In the genomic region with DNA sequence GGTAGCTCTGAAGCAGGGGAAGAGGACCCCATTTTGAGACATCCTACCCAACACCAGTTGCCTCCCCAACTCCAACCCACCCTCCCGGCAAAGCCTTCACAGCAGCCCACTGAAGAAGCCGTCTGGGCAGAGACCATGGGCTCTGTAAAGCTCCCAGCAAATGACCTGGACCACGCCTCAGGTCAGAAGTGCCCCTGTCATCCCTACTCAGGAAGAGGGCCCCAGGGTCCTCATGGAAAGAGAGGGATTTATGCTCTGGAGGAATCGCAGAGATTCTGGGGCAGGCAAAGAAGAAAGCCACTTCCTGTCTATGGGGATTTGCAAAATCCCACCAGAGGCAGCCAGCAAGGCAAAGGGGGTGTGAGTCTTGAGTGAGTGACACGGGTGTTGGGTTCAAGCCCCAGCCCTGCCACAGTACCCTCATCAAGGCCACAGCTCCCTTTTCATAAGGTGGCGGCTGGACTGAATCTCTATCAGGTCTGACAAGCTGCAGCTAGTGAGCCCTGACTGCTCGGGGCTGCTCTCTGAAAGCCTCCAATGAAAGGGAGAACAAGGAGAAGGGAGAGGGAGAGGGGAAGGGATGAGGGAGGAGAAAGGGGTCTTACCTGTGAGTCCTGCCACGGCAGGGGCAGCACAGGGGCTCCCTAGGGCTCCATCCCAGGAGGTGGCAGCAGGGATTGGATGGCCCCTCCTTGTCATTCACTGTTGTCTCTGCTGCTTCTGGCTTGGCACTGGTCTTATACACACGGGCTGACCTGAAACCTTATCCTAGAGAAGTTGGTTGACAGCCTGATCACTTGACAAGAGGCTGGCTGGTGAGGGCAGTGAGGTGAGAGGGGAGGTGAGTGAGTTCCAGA, we compare ENCODE assay signal across 10 cellular contexts. TPM values are rescaled to one million over a fixed set of nuclear protein-coding genes. Genes with fewer than 3 reads are reported as not detected.
DNase-seq lines count a peak whose midpoint lies in the region; ATAC-seq and TF ChIP-seq lines count a peak whose summit lies in the region.
"Had no signal": no experiment of that assay in that cellular context is flagged by ENCODE, and none has a peak within 500 bp of the region (broad histone marks: within the 10 kb centered on the region; RNA-seq: fewer than 3 reads in every experiment).

A gene with protein sequence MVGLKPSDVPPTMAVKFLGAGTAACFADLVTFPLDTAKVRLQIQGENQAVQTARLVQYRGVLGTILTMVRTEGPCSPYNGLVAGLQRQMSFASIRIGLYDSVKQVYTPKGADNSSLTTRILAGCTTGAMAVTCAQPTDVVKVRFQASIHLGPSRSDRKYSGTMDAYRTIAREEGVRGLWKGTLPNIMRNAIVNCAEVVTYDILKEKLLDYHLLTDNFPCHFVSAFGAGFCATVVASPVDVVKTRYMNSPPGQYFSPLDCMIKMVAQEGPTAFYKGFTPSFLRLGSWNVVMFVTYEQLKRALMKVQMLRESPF (minus strand): TSS at position 713 of the 857 bp plus-strand sequence. CDS start 2,043 bp downstream, outside the sequence.

- H3K4me3 ChIP-seq in BLaER1 treated with 17β-estradiol and CSF1 and Interleukin-3, amounts not matched to agents 10 nM and 100 nM, result no peak within 1 kb of the TSS
- H3K4me3 ChIP-seq in HEK293 (ENCODE audit: low read depth, low read length) (no peak within 1 kb of the TSS), transverse colon (no peak within 1 kb of the TSS)

- H3K9ac ChIP-seq in BLaER1 treated with 17β-estradiol and CSF1 and Interleukin-3, amounts not matched to agents 10 nM and 100 nM, result peak within 1 kb of the TSS in 4 of 11 experiments; percentile 3 to 48 (median 10); a peak in 6 of 22 replicates

- peaks cover 5 to 29% (median 20%) of the 10 kb centered on the region in 11 experiments; a peak in 19 of 22 replicates for H3K36me3 ChIP-seq in BLaER1 treated with 17β-estradiol and CSF1 and Interleukin-3, amounts not matched to agents 10 nM and 100 nM
- peaks cover 0 to 15% of the 10 kb centered on the region in 2 experiments; a peak in 1 of 3 replicates for H3K36me3 ChIP-seq in HEK293 (ENCODE audit: control insufficient read depth in 2 of 2, insufficient read depth in 1 of 2, low read length in 2 of 2)
- no peaks in the 10 kb centered on the region for H3K36me3 ChIP-seq in transverse colon

- H3K27ac ChIP-seq in BLaER1 treated with 17β-estradiol and CSF1 and Interleukin-3, amounts not matched to agents 10 nM and 100 nM, result peak within 1 kb of the TSS in 9 of 11 experiments; percentile 6 to 67 (median 23); a peak in 9 of 22 replicates
- H3K27ac ChIP-seq in HEK293 (ENCODE audit: extremely low read depth, low read depth, low read length) (no peak within 1 kb of the TSS), transverse colon (no peak within 1 kb of the TSS)
- H3K27ac ChIP-seq: C4-2B had no signal

- POLR2A ChIA-PET in HEK293 (lab: Yijun Ruan, JAX), result interaction anchor here (1.2 kb wide), 1 partner anchor 46 kb away, joined by 3 read pairs; no protein-coding TSS in a partner anchor

- no peaks in the 10 kb centered on the region for H4K20me1 ChIP-seq in BLaER1 treated with 17β-estradiol and CSF1 and Interleukin-3, amounts not matched to agents 10 nM and 100 nM

- H3K36me3 Mint-ChIP-seq in activated T-helper 2 cell treated with anti-CD3 and anti-CD28 coated beads, Interferon-gamma antibody, Interleukin-2, Interleukin-4, amounts not matched to agents 10 μg/mL and 5 μg/mL and 100 μg/mL, durations not matched to agents 14 hours and 24 hours and 36 hours (ENCODE audit: low read depth), result peaks cover 7% of the 10 kb centered on the region
- H3K36me3 Mint-ChIP-seq in memory B cell, result peaks cover 2% of the 10 kb centered on the region
- H3K36me3 Mint-ChIP-seq in osteocyte (ENCODE audit: unreplicated experiment), result peaks cover 4% of the 10 kb centered on the region

- peaks cover 51 to 60% (median 55%) of the 10 kb centered on the region in 10 experiments for H3K4me1 ChIP-seq in BLaER1 treated with 17β-estradiol and CSF1 and Interleukin-3, amounts not matched to agents 10 nM and 100 nM
- H3K4me1 ChIP-seq in HEK293 (ENCODE audit: control insufficient read depth, insufficient read depth, low read length) (no peaks in the 10 kb centered on the region), transverse colon (peaks cover 0 to 11% (median 0%) of the 10 kb centered on the region in 4 donors)

- H3K4me1 Mint-ChIP-seq in activated T-helper 2 cell treated with anti-CD3 and anti-CD28 coated beads, Interferon-gamma antibody, Interleukin-2, Interleukin-4, amounts not matched to agents 10 μg/mL and 5 μg/mL and 100 μg/mL, durations not matched to agents 14 hours and 24 hours and 36 hours (ENCODE audit: low read depth), result peaks cover 70% of the 10 kb centered on the region
- H3K4me1 Mint-ChIP-seq in memory B cell (peaks cover 39% of the 10 kb centered on the region), osteocyte (ENCODE audit: unreplicated experiment) (peaks cover 6% of the 10 kb centered on the region)

- no peak for TF ChIP-seq POLR2A in transverse colon (IDR thresholded peaks at IDR 0.05)

- H3K4me2 ChIP-seq in BLaER1 treated with 17β-estradiol and CSF1 and Interleukin-3, amounts not matched to agents 10 nM and 100 nM, result peak within 1 kb of the TSS; percentile 57 to 79 (median 66)

- intact Hi-C loops in activated T-helper 2 cell treated with anti-CD3 and anti-CD28 coated beads, Interferon-gamma antibody, Interleukin-2, Interleukin-4, amounts not matched to agents 10 μg/mL and 5 μg/mL and 100 μg/mL, durations not matched to agents 14 hours and 24 hours and 36 hours (cut with micrococcal nuclease), result no loop called here
- intact Hi-C loops in transverse colon (cut with DNase I; ENCODE audit: low total_unique reads), result no loop called here

- H3K9me3 Mint-ChIP-seq in activated T-helper 2 cell treated with anti-CD3 and anti-CD28 coated beads, Interferon-gamma antibody, Interleukin-2, Interleukin-4, amounts not matched to agents 10 μg/mL and 5 μg/mL and 100 μg/mL, durations not matched to agents 14 hours and 24 hours and 36 hours, result no peaks in the 10 kb centered on the region
- H3K9me3 Mint-ChIP-seq in memory B cell (no peaks in the 10 kb centered on the region), osteocyte (ENCODE audit: unreplicated experiment) (no peaks in the 10 kb centered on the region)

- no peaks in the 10 kb centered on the region for H3K27me3 Mint-ChIP-seq in activated T-helper 2 cell treated with anti-CD3 and anti-CD28 coated beads, Interferon-gamma antibody, Interleukin-2, Interleukin-4, amounts not matched to agents 10 μg/mL and 5 μg/mL and 100 μg/mL, durations not matched to agents 14 hours and 24 hours and 36 hours (ENCODE audit: low read depth)
- no peaks in the 10 kb centered on the region for H3K27me3 Mint-ChIP-seq in memory B cell
- H3K27me3 Mint-ChIP-seq in osteocyte (ENCODE audit: unreplicated experiment), result no peaks in the 10 kb centered on the region

- H3K4me3 Mint-ChIP-seq in activated T-helper 2 cell treated with anti-CD3 and anti-CD28 coated beads, Interferon-gamma antibody, Interleukin-2, Interleukin-4, amounts not matched to agents 10 μg/mL and 5 μg/mL and 100 μg/mL, durations not matched to agents 14 hours and 24 hours and 36 hours (ENCODE audit: low read depth), result no peak within 1 kb of the TSS
- peak within 1 kb of the TSS; percentile 5 for H3K4me3 Mint-ChIP-seq in memory B cell
- no peak within 1 kb of the TSS for H3K4me3 Mint-ChIP-seq in osteocyte (ENCODE audit: unreplicated experiment)

- CTCF ChIA-PET in HEK293 (lab: Yijun Ruan, JAX), result interaction anchor here (0.6 kb wide), 1 partner anchor 45 kb away, joined by 3 read pairs; no protein-coding TSS in a partner anchor

- ATAC-seq in memory B cell (ENCODE audit: low read depth) (no peak), omental fat pad (ENCODE audit: low FRiP score) (no peak)

- H3K9me3 ChIP-seq in BLaER1 treated with 17β-estradiol and CSF1 and Interleukin-3, amounts not matched to agents 10 nM and 100 nM (replicated peaks in 1 of 11), result no peaks in the 10 kb centered on the region
- no peaks in the 10 kb centered on the region for H3K9me3 ChIP-seq in HEK293 (ENCODE audit: control insufficient read depth, insufficient read depth, low read depth, low read length)
- no peaks in the 10 kb centered on the region for H3K9me3 ChIP-seq in transverse colon

- H3K27me3 ChIP-seq in BLaER1 treated with 17β-estradiol and CSF1 and Interleukin-3, amounts not matched to agents 10 nM and 100 nM, result no peaks in the 10 kb centered on the region
- H3K27me3 ChIP-seq in transverse colon, result no peaks in the 10 kb centered on the region

- DNase-seq in activated T-helper 2 cell treated with anti-CD3 and anti-CD28 coated beads, Interferon-gamma antibody, Interleukin-2, Interleukin-4, amounts not matched to agents 10 μg/mL and 5 μg/mL and 100 μg/mL, durations not matched to agents 14 hours and 24 hours and 36 hours (ENCODE audit: low spot score), result no peak
- DNase-seq in memory B cell (ENCODE audit: low spot score in 2 of 2), result no peak
- no peak for DNase-seq in omental fat pad (ENCODE audit: low spot score)
- no peak for DNase-seq in osteocyte (ENCODE audit: extremely low spot score, unreplicated experiment)
- no peak for DNase-seq in T1000 (lab: John Stamatoyannopoulos, UW)
- no peak for DNase-seq in transverse colon
- DNase-seq: NCI-H1436 treated with DMSO at 0.1 percent for 48 hours had no signal

- no peak for TF ChIP-seq CTCF in HEK293 (tag by site-specific recombination; IDR thresholded peaks at IDR 0.05)
- no peak for TF ChIP-seq CTCF in omental fat pad (IDR thresholded peaks at IDR 0.05)
- no peak for TF ChIP-seq CTCF in osteocyte (IDR thresholded peaks at IDR 0.05)
- TF ChIP-seq CTCF in transverse colon (IDR thresholded peaks at IDR 0.05), result no peak

- no peak for TF ChIP-seq EP300 in transverse colon (IDR thresholded peaks at IDR 0.05; ENCODE audit: low read depth)

- WGBS in transverse colon (ENCODE audit: low coverage in 1 of 2), 2 donors, result 40 to 70% methylated on average over 1 to 9 of the region's 9 CpGs

- H3K27ac Mint-ChIP-seq in activated T-helper 2 cell treated with anti-CD3 and anti-CD28 coated beads, Interferon-gamma antibody, Interleukin-2, Interleukin-4, amounts not matched to agents 10 μg/mL and 5 μg/mL and 100 μg/mL, durations not matched to agents 14 hours and 24 hours and 36 hours, result peak within 1 kb of the TSS; percentile 99
- H3K27ac Mint-ChIP-seq in memory B cell (peak within 1 kb of the TSS; percentile 97), osteocyte (ENCODE audit: unreplicated experiment) (no peak within 1 kb of the TSS)

- in situ Hi-C loops in transverse colon (cut with MboI; ENCODE audit: low pct_ligation_motif_present in 1 of 4, low pct_unique_long_range_greater_than_20kb in 1 of 4, low sequenced_read_pairs in 3 of 4), result no loop called here

TF ChIP-seq in HEK293, 187 proteins besides CTCF, POLR2A, EP300 and RAD21 (continues in another document):
- TF ChIP-seq PRDM1 (tag by site-specific recombination; IDR thresholded peaks at IDR 0.05), result peak; percentile 50; the same call in 1 of the 2 replicates

RNA-seq across cellular contexts. Expression of the gene that starts here (rescaled TPM):
- 2.0 and 2.6 TPM in 2 replicates for total RNA-seq in activated T-helper 2 cell treated with anti-CD3 and anti-CD28 coated beads, Interferon-gamma antibody, Interleukin-2, Interleukin-4, amounts not matched to agents 10 μg/mL and 5 μg/mL and 100 μg/mL, durations not matched to agents 14 hours and 24 hours and 36 hours
- 1 to 10 TPM in 2 of 4 donors, under 1 TPM in 2; 0.74 to 2.8 (median 1.2) TPM for total RNA-seq in omental fat pad
- total RNA-seq in osteocyte, result 1.0 and 1.8 TPM in 2 replicates
- 1 to 10 TPM; 1.3 to 7.6 (median 3.1) TPM for total RNA-seq in transverse colon

Comparison
In these comparisons a context has a peak if more than half of its experiments do, and no peak if none do; other contexts are left out.
1. H3K27ac ChIP-seq: peak in BLaER1 treated with 17β-estradiol and CSF1 and Interleukin-3, amounts not matched to agents 10 nM and 100 nM (9 of 11); none in HEK293 (single experiment) and transverse colon (0 of 4).